In the genomic region with DNA sequence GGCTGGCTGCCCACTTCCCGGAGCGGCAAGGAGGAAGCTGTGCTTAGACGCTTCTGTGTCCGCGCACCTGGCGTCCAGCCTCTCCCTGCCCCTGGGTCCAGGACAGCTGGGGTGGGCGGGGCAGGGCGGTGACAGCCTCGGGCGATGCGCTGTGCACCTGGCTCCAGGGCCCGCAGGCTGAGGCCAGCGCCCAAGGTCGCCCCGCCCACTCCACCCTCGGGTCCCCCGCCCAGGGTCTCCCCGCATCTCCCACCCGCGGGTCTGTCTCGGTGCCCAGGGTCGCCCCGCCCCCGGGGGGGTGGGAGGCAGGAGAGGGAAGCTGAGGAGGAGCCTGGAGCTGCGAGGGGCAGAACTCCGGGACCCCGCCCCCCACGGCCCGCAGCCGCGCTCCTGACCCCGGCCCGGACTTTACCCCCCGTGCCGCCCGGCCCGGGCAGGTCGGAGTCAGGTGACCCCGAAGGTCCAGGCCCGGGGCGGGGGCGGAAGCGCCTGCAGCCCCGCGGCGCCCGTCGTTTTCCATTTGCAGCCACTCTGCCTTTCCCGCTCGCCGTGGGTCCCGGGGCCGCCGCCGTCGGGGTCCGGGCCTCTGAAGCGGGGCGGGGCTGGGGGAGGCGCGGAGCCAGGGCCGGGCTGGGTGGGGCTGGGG, we compare ENCODE assay signal across 1 cellular context.
TF ChIP-seq lines count a peak whose summit lies in the region.

A gene with protein sequence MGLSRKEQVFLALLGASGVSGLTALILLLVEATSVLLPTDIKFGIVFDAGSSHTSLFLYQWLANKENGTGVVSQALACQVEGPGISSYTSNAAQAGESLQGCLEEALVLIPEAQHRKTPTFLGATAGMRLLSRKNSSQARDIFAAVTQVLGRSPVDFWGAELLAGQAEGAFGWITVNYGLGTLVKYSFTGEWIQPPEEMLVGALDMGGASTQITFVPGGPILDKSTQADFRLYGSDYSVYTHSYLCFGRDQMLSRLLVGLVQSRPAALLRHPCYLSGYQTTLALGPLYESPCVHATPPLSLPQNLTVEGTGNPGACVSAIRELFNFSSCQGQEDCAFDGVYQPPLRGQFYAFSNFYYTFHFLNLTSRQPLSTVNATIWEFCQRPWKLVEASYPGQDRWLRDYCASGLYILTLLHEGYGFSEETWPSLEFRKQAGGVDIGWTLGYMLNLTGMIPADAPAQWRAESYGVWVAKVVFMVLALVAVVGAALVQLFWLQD (minus strand): TSS at position 69 of the 646 bp plus-strand sequence. CDS start 3,072 bp downstream, outside the sequence.

TF ChIP-seq in HepG2, 621 proteins besides CTCF, POLR2A, EP300 and RAD21 (continued from another document and continues in another):
- TF ChIP-seq, protein P1, sequence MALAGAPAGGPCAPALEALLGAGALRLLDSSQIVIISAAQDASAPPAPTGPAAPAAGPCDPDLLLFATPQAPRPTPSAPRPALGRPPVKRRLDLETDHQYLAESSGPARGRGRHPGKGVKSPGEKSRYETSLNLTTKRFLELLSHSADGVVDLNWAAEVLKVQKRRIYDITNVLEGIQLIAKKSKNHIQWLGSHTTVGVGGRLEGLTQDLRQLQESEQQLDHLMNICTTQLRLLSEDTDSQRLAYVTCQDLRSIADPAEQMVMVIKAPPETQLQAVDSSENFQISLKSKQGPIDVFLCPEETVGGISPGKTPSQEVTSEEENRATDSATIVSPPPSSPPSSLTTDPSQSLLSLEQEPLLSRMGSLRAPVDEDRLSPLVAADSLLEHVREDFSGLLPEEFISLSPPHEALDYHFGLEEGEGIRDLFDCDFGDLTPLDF (CRISPR knock-in tag; IDR thresholded peaks at IDR 0.05): peak; percentile 57; the same call in 1 of the 2 replicates
- TF ChIP-seq ZFP90 (CRISPR knock-in tag; IDR thresholded peaks at IDR 0.05; ENCODE audit: borderline replicate concordance) (peak; percentile 34; the same call in 1 of the 2 replicates), BHLHE40 (IDR thresholded peaks at IDR 0.05; ENCODE audit: low read length) (peak; percentile 72), ZNF543 (CRISPR knock-in tag; IDR thresholded peaks at IDR 0.05) (no peak), ZC3H13 (CRISPR knock-in tag; IDR thresholded peaks at IDR 0.05) (no peak), YY1 (IDR thresholded peaks at IDR 0.05; ENCODE audit: insufficient read depth, insufficient replicate concordance, low read depth, low read length) (peak; percentile 48), MAFG (CRISPR knock-in tag; IDR thresholded peaks at IDR 0.05) (no peak), SIN3B (IDR thresholded peaks at IDR 0.05; ENCODE audit: low read length) (no peak), ZNF530 (CRISPR knock-in tag; IDR thresholded peaks at IDR 0.05; ENCODE audit: low read depth) (no peak), ZNF569 (CRISPR knock-in tag; IDR thresholded peaks at IDR 0.05; ENCODE audit: borderline replicate concordance) (no peak), ZNF546 (CRISPR knock-in tag; conservative IDR thresholded peaks at IDR 0.05) (no peak), KLF12 (CRISPR knock-in tag; IDR thresholded peaks at IDR 0.05; ENCODE audit: borderline replicate concordance) (peak; percentile 85), TBP (CRISPR knock-in tag; IDR thresholded peaks at IDR 0.05) (no peak), ZMYM4 (CRISPR knock-in tag; IDR thresholded peaks at IDR 0.05) (peak; percentile 55; the same call in 1 of the 2 replicates), ZNF550 (CRISPR knock-in tag; IDR thresholded peaks at IDR 0.05; ENCODE audit: borderline replicate concordance) (no peak), PCBP1 (IDR thresholded peaks at IDR 0.05; ENCODE audit: borderline replicate concordance, low read depth, low read length) (no peak), MXI1 (IDR thresholded peaks at IDR 0.05; ENCODE audit: borderline replicate concordance, low read depth, low read length) (no peak; the same call in 2 of the 3 replicates), RAD51 (IDR thresholded peaks at IDR 0.05; ENCODE audit: borderline replicate concordance) (no peak), AGO1 (IDR thresholded peaks at IDR 0.05; ENCODE audit: low read depth, low read length, poor library complexity, severe bottlenecking) (no peak), KAT8 (CRISPR knock-in tag; IDR thresholded peaks at IDR 0.05) (peak; percentile 67; the same call in 1 of the 2 replicates), ZNF124 (CRISPR knock-in tag; IDR thresholded peaks at IDR 0.05) (no peak), MBNL3 (CRISPR knock-in tag; conservative IDR thresholded peaks at IDR 0.05) (no peak), KDM5B (CRISPR knock-in tag; IDR thresholded peaks at IDR 0.05; ENCODE audit: borderline replicate concordance) (no peak; the same call in 1 of the 2 replicates), REXO4 (CRISPR knock-in tag; IDR thresholded peaks at IDR 0.05; ENCODE audit: borderline replicate concordance) (no peak), ONECUT2 (CRISPR knock-in tag; IDR thresholded peaks at IDR 0.05) (no peak), PHF21A (CRISPR knock-in tag; IDR thresholded peaks at IDR 0.05) (peak; percentile 92), ZSCAN30 (CRISPR knock-in tag; IDR thresholded peaks at IDR 0.05) (no peak), KLF15 (CRISPR knock-in tag; IDR thresholded peaks at IDR 0.05; ENCODE audit: borderline replicate concordance) (no peak), ZNF782 (CRISPR knock-in tag; IDR thresholded peaks at IDR 0.05; ENCODE audit: borderline replicate concordance) (no peak), FOXJ3 (CRISPR knock-in tag; IDR thresholded peaks at IDR 0.05; ENCODE audit: borderline replicate concordance) (no peak), ZNF879 (CRISPR knock-in tag; IDR thresholded peaks at IDR 0.05) (no peak), ZNF713 (CRISPR knock-in tag; IDR thresholded peaks at IDR 0.05) (no peak), ZMAT3 (CRISPR knock-in tag; conservative IDR thresholded peaks at IDR 0.05) (no peak), ZNF260 (CRISPR knock-in tag; IDR thresholded peaks at IDR 0.05; ENCODE audit: borderline replicate concordance, low read depth) (no peak), TCF12 (IDR thresholded peaks at IDR 0.05) (no peak), TCF12 (CRISPR knock-in tag; IDR thresholded peaks at IDR 0.05) (no peak)
- TF ChIP-seq, protein P2, sequence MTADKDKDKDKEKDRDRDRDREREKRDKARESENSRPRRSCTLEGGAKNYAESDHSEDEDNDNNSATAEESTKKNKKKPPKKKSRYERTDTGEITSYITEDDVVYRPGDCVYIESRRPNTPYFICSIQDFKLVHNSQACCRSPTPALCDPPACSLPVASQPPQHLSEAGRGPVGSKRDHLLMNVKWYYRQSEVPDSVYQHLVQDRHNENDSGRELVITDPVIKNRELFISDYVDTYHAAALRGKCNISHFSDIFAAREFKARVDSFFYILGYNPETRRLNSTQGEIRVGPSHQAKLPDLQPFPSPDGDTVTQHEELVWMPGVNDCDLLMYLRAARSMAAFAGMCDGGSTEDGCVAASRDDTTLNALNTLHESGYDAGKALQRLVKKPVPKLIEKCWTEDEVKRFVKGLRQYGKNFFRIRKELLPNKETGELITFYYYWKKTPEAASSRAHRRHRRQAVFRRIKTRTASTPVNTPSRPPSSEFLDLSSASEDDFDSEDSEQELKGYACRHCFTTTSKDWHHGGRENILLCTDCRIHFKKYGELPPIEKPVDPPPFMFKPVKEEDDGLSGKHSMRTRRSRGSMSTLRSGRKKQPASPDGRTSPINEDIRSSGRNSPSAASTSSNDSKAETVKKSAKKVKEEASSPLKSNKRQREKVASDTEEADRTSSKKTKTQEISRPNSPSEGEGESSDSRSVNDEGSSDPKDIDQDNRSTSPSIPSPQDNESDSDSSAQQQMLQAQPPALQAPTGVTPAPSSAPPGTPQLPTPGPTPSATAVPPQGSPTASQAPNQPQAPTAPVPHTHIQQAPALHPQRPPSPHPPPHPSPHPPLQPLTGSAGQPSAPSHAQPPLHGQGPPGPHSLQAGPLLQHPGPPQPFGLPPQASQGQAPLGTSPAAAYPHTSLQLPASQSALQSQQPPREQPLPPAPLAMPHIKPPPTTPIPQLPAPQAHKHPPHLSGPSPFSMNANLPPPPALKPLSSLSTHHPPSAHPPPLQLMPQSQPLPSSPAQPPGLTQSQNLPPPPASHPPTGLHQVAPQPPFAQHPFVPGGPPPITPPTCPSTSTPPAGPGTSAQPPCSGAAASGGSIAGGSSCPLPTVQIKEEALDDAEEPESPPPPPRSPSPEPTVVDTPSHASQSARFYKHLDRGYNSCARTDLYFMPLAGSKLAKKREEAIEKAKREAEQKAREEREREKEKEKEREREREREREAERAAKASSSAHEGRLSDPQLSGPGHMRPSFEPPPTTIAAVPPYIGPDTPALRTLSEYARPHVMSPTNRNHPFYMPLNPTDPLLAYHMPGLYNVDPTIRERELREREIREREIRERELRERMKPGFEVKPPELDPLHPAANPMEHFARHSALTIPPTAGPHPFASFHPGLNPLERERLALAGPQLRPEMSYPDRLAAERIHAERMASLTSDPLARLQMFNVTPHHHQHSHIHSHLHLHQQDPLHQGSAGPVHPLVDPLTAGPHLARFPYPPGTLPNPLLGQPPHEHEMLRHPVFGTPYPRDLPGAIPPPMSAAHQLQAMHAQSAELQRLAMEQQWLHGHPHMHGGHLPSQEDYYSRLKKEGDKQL (CRISPR knock-in tag; IDR thresholded peaks at IDR 0.05; ENCODE audit: low read depth): no peak
- TF ChIP-seq, protein P3, sequence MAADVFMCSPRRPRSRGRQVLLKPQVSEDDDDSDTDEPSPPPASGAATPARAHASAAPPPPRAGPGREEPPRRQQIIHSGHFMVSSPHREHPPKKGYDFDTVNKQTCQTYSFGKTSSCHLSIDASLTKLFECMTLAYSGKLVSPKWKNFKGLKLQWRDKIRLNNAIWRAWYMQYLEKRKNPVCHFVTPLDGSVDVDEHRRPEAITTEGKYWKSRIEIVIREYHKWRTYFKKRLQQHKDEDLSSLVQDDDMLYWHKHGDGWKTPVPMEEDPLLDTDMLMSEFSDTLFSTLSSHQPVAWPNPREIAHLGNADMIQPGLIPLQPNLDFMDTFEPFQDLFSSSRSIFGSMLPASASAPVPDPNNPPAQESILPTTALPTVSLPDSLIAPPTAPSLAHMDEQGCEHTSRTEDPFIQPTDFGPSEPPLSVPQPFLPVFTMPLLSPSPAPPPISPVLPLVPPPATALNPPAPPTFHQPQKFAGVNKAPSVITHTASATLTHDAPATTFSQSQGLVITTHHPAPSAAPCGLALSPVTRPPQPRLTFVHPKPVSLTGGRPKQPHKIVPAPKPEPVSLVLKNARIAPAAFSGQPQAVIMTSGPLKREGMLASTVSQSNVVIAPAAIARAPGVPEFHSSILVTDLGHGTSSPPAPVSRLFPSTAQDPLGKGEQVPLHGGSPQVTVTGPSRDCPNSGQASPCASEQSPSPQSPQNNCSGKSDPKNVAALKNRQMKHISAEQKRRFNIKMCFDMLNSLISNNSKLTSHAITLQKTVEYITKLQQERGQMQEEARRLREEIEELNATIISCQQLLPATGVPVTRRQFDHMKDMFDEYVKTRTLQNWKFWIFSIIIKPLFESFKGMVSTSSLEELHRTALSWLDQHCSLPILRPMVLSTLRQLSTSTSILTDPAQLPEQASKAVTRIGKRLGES (CRISPR knock-in tag; IDR thresholded peaks at IDR 0.05; ENCODE audit: borderline replicate concordance): no peak
- TF ChIP-seq, protein P4, sequence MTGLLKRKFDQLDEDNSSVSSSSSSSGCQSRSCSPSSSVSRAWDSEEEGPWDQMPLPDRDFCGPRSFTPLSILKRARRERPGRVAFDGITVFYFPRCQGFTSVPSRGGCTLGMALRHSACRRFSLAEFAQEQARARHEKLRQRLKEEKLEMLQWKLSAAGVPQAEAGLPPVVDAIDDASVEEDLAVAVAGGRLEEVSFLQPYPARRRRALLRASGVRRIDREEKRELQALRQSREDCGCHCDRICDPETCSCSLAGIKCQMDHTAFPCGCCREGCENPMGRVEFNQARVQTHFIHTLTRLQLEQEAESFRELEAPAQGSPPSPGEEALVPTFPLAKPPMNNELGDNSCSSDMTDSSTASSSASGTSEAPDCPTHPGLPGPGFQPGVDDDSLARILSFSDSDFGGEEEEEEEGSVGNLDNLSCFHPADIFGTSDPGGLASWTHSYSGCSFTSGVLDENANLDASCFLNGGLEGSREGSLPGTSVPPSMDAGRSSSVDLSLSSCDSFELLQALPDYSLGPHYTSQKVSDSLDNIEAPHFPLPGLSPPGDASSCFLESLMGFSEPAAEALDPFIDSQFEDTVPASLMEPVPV (CRISPR knock-in tag; IDR thresholded peaks at IDR 0.05): 0 out of 2 replicates have a peak, but pooled peaks have one; percentile 34
- TF ChIP-seq, protein P5, sequence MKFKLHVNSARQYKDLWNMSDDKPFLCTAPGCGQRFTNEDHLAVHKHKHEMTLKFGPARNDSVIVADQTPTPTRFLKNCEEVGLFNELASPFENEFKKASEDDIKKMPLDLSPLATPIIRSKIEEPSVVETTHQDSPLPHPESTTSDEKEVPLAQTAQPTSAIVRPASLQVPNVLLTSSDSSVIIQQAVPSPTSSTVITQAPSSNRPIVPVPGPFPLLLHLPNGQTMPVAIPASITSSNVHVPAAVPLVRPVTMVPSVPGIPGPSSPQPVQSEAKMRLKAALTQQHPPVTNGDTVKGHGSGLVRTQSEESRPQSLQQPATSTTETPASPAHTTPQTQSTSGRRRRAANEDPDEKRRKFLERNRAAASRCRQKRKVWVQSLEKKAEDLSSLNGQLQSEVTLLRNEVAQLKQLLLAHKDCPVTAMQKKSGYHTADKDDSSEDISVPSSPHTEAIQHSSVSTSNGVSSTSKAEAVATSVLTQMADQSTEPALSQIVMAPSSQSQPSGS (CRISPR knock-in tag; IDR thresholded peaks at IDR 0.05): no peak
- TF ChIP-seq, protein P6, sequence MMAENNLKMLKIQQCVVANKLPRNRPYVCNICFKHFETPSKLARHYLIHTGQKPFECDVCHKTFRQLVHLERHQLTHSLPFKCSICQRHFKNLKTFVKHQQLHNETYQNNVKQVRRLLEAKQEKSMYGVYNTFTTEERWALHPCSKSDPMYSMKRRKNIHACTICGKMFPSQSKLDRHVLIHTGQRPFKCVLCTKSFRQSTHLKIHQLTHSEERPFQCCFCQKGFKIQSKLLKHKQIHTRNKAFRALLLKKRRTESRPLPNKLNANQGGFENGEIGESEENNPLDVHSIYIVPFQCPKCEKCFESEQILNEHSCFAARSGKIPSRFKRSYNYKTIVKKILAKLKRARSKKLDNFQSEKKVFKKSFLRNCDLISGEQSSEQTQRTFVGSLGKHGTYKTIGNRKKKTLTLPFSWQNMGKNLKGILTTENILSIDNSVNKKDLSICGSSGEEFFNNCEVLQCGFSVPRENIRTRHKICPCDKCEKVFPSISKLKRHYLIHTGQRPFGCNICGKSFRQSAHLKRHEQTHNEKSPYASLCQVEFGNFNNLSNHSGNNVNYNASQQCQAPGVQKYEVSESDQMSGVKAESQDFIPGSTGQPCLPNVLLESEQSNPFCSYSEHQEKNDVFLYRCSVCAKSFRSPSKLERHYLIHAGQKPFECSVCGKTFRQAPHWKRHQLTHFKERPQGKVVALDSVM (CRISPR knock-in tag; IDR thresholded peaks at IDR 0.05): no peak
- TF ChIP-seq, protein P7, sequence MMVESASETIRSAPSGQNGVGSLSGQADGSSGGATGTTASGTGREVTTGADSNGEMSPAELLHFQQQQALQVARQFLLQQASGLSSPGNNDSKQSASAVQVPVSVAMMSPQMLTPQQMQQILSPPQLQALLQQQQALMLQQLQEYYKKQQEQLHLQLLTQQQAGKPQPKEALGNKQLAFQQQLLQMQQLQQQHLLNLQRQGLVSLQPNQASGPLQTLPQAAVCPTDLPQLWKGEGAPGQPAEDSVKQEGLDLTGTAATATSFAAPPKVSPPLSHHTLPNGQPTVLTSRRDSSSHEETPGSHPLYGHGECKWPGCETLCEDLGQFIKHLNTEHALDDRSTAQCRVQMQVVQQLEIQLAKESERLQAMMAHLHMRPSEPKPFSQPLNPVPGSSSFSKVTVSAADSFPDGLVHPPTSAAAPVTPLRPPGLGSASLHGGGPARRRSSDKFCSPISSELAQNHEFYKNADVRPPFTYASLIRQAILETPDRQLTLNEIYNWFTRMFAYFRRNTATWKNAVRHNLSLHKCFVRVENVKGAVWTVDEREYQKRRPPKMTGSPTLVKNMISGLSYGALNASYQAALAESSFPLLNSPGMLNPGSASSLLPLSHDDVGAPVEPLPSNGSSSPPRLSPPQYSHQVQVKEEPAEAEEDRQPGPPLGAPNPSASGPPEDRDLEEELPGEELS (CRISPR knock-in tag; IDR thresholded peaks at IDR 0.05): peak; percentile 41; the same call in 1 of the 2 replicates
